18 cellular contexts compared by ENCODE assay signal in the genomic region with DNA sequence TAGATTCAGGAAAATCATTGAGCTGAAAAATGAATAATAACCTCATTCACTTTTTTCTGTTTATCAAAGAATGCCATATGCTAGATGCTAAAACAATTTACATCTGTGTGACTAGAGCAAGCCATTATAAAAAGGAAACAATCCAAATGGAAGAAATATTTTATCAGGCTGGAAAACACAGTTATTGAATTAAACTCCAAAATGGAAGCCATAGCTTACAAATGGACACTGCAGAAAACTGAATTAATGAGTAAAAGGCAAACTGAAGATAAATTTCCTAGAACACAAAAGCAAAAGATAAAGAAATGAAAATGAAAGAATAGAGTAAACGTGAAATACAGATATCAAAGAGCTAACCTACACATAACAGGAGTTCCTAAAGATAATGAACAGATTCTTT. TPM values are rescaled to one million over a fixed set of nuclear protein-coding genes. Genes with fewer than 3 reads are reported as not detected.
"Had no signal": no experiment of that assay in that cellular context is flagged by ENCODE, and none has a peak within 500 bp of the region (broad histone marks: within the 10 kb centered on the region; RNA-seq: fewer than 3 reads in every experiment).

No MANE protein-coding gene starts in this region.

- H3K36me3 Mint-ChIP-seq: stimulated activated memory B cell treated with anti-CD40 and anti-IgM and Interleukin-4, amounts not matched to agents 10 μg/mL and 1 μg/mL and 100 μg/mL, for 72 hours had no signal

- H3K4me1 ChIP-seq: colonic mucosa, esophagus muscularis mucosa, pancreas, tibial artery had no signal

- DNase-seq: activated B cell treated with CpG ODN at 0.5 μM for 24 hours; activated CD4-positive, alpha-beta T cell treated with anti-CD3 and anti-CD28 coated beads, Interleukin-2, amount 50 U/mL, for 1 hour; activated naive CD4-positive, alpha-beta T cell treated with anti-CD3 and anti-CD28 coated beads for 36 hours; amygdala; body of pancreas; caudate nucleus; colonic mucosa; hippocampal formation; mammary epithelial cell; pancreas; tibial artery had no signal

- H3K9me3 ChIP-seq: body of pancreas, colonic mucosa, esophagus muscularis mucosa, pancreas, tibial artery had no signal

- H3K4me3 ChIP-seq: body of pancreas, colonic mucosa, esophagus muscularis mucosa, pancreas, tibial artery had no signal

- H3K36me3 ChIP-seq: colonic mucosa, esophagus muscularis mucosa, pancreas, tibial artery had no signal

- H3K27ac Mint-ChIP-seq: activated B cell treated with CpG ODN at 0.5 μM for 24 hours; activated naive CD4-positive, alpha-beta T cell treated with anti-CD3 and anti-CD28 coated beads for 36 hours; stimulated activated memory B cell treated with anti-CD40 and anti-IgM and Interleukin-4, amounts not matched to agents 10 μg/mL and 1 μg/mL and 100 μg/mL, for 72 hours had no signal

- H3K9me3 Mint-ChIP-seq: activated B cell treated with CpG ODN at 0.5 μM for 24 hours; activated naive CD4-positive, alpha-beta T cell treated with anti-CD3 and anti-CD28 coated beads for 36 hours; stimulated activated memory B cell treated with anti-CD40 and anti-IgM and Interleukin-4, amounts not matched to agents 10 μg/mL and 1 μg/mL and 100 μg/mL, for 72 hours had no signal

- H3K4me3 Mint-ChIP-seq: activated B cell treated with CpG ODN at 0.5 μM for 24 hours; activated naive CD4-positive, alpha-beta T cell treated with anti-CD3 and anti-CD28 coated beads for 36 hours; stimulated activated memory B cell treated with anti-CD40 and anti-IgM and Interleukin-4, amounts not matched to agents 10 μg/mL and 1 μg/mL and 100 μg/mL, for 72 hours had no signal

- ATAC-seq: body of pancreas; left lobe of liver; pancreas; stimulated activated memory B cell treated with anti-CD40 and anti-IgM and Interleukin-4, amounts not matched to agents 10 μg/mL and 1 μg/mL and 100 μg/mL, for 72 hours had no signal

- H3K27me3 Mint-ChIP-seq: activated B cell treated with CpG ODN at 0.5 μM for 24 hours; stimulated activated memory B cell treated with anti-CD40 and anti-IgM and Interleukin-4, amounts not matched to agents 10 μg/mL and 1 μg/mL and 100 μg/mL, for 72 hours had no signal

- H3K27me3 ChIP-seq: body of pancreas, colonic mucosa, esophagus muscularis mucosa, pancreas had no signal

- H3K27ac ChIP-seq: body of pancreas, colonic mucosa, esophagus muscularis mucosa, pancreas, tibial artery had no signal

RNA-seq across cellular contexts. Expression of a gene that starts 33.1 kb away (rescaled TPM):
- total RNA-seq: activated naive CD4-positive, alpha-beta T cell treated with anti-CD3 and anti-CD28 coated beads for 36 hours; mammary epithelial cell; renal cortical epithelial cell; SK-MEL-5 had no signal
- polyA plus RNA-seq: keratinocyte, mammary epithelial cell had no signal

RNA-seq across cellular contexts. Expression of a gene that starts 34.8 kb away (rescaled TPM):
- total RNA-seq: activated B cell treated with CpG ODN at 0.5 μM for 24 hours; activated naive CD4-positive, alpha-beta T cell treated with anti-CD3 and anti-CD28 coated beads for 36 hours; body of pancreas; esophagus muscularis mucosa; left lobe of liver; mammary epithelial cell; pancreas; renal cortical epithelial cell; subcutaneous adipose tissue had no signal
- polyA plus RNA-seq: keratinocyte, mammary epithelial cell, pancreas had no signal
